10 cellular contexts compared by ENCODE assay signal in genomic region chr16:27365142-27366089, GRCh38. TPM values are rescaled to one million over a fixed set of nuclear protein-coding genes. Genes with fewer than 3 reads are reported as not detected.
DNase-seq lines count a peak whose midpoint lies in the region; ATAC-seq, FAIRE-seq and TF ChIP-seq lines count a peak whose summit lies in the region.
"Had no signal": no experiment of that assay in that cellular context is flagged by ENCODE, and none has a peak within 500 bp of the region (broad histone marks: within the 10 kb centered on the region; RNA-seq: fewer than 3 reads in every experiment).

No MANE protein-coding gene starts in this region.

- no peak for TF ChIP-seq CTCF in A549 (IDR thresholded peaks at IDR 0.05)
- no peak for TF ChIP-seq CTCF in HCT116 (IDR thresholded peaks at IDR 0.05 in 2 of 3, conservative IDR thresholded peaks at IDR 0.05 in 1 of 3; ENCODE audit: borderline replicate concordance in 1 of 3, insufficient read depth in 1 of 3, low read depth in 2 of 3, low read length in 2 of 3)
- no peak for TF ChIP-seq CTCF in heart left ventricle (IDR thresholded peaks at IDR 0.05)

- TF ChIP-seq EP300 in A549 (IDR thresholded peaks at IDR 0.05) = no peak

- H2AFZ ChIP-seq in HCT116 (ENCODE audit: low read depth, low read length, poor library complexity, severe bottlenecking) = no peak overlapping the region

- no peak for FAIRE-seq in A549 (lab: Jason Lieb, UNC)

- H3K27me3 Mint-ChIP-seq in activated naive CD8-positive, alpha-beta T cell treated with anti-CD3 and anti-CD28 coated beads for 36 hours = no peaks in the 10 kb centered on the region

- 26% methylated on average over 7 of the region's 7 CpGs for WGBS in A549 (ENCODE audit: missing lambda C conversion rate)
- WGBS in heart left ventricle, 4 donors = 68 to 85% (median 80%) methylated on average over 7 of the region's 7 CpGs

- peak; percentile 12 to 54; a peak in 3 of 6 replicates for ATAC-seq in A549
- ATAC-seq in HCT116 = peak; percentile 47
- ATAC-seq in GM21717 (IDR thresholded peaks at IDR 0.05; ENCODE audit: unreplicated experiment) = no peak
- no peak for ATAC-seq in heart left ventricle
- ATAC-seq in HG02885 (IDR thresholded peaks at IDR 0.05; ENCODE audit: poor library complexity, unreplicated experiment) = no peak
- no peak for ATAC-seq in GM21825 (IDR thresholded peaks at IDR 0.05; ENCODE audit: unreplicated experiment)

- H3K36me3 ChIP-seq in HCT116 (ENCODE audit: control insufficient read depth in 1 of 2, insufficient read depth in 2 of 2, low read length in 2 of 2) = peaks cover 0 to 11% of the 10 kb centered on the region in 2 experiments; a peak in 1 of 4 replicates
- peaks cover 0 to 39% (median 30%) of the 10 kb centered on the region in 9 donors for H3K36me3 ChIP-seq in heart left ventricle

- intact Hi-C loops in HCT116 (cut with micrococcal nuclease) (loop anchor here (5.0 kb wide), 1 partner anchor 1528 kb away; no protein-coding TSS in a partner anchor), heart left ventricle (cut with DNase I) (loop anchor here in 7 of 10 donors (2.0 to 10.0 kb wide), 13 partner anchors 48 to 1531 kb away; no protein-coding TSS in a partner anchor)

- H4K20me1 ChIP-seq in HCT116 (ENCODE audit: insufficient read depth) = no peaks in the 10 kb centered on the region

- TF ChIP-seq POLR2A in A549 (IDR thresholded peaks at IDR 0.05; ENCODE audit: low read length) (no peak), HCT116 (IDR thresholded peaks at IDR 0.05; ENCODE audit: borderline replicate concordance, extremely low read depth, insufficient read depth, insufficient read length) (no peak), heart left ventricle (IDR thresholded peaks at IDR 0.05) (no peak)

- no peaks in the 10 kb centered on the region for H3K27me3 ChIP-seq in HCT116 (ENCODE audit: insufficient read depth, low read length)
- no peaks in the 10 kb centered on the region for H3K27me3 ChIP-seq in heart left ventricle

- CTCF ChIA-PET in A549 (lab: Yijun Ruan, JAX) (interaction anchor here (0.8 to 7.5 kb wide), 10 partner anchors 10 to 211 kb away, joined by 3 to 291 read pairs (median 6); no protein-coding TSS in a partner anchor), HCT116 (lab: Charles Lee) (interaction anchor here (1.0 to 4.4 kb wide), 5 partner anchors 10 to 186 kb away, joined by 3 to 69 read pairs (median 10); no protein-coding TSS in a partner anchor)

- peak overlapping the region; percentile 99 for H3K27ac Mint-ChIP-seq in activated naive CD8-positive, alpha-beta T cell treated with anti-CD3 and anti-CD28 coated beads for 36 hours

- H3K9ac ChIP-seq in HCT116 (ENCODE audit: low read length) = peak overlapping the region; percentile 27

- DNase-seq in A549 (ENCODE audit: low read depth in 1 of 2, low spot score in 1 of 2) (peak in 1 of 2 experiments; percentile 78), HCT116 (ENCODE audit: low read depth, low spot score) (peak; percentile 69), kidney glomerular epithelial cell (lab: John Stamatoyannopoulos, UW) (peak; percentile 50), heart left ventricle (no peak)
- no peak for DNase-seq in activated naive CD8-positive, alpha-beta T cell treated with anti-CD3 and anti-CD28 coated beads for 36 hours
- DNase-seq: activated CD8-positive, alpha-beta memory T cell treated with anti-CD3 and anti-CD28 coated beads for 24 hours; NCI-H774 had no signal

- peak overlapping the region; percentile 69 for H3K4me2 ChIP-seq in A549
- peak overlapping the region; percentile 62 for H3K4me2 ChIP-seq in HCT116 (ENCODE audit: low read length)

- H3K4me1 Mint-ChIP-seq in activated naive CD8-positive, alpha-beta T cell treated with anti-CD3 and anti-CD28 coated beads for 36 hours = peaks cover 67% of the 10 kb centered on the region

- no peak for TF ChIP-seq RAD21 in A549 (conservative IDR thresholded peaks at IDR 0.05 in 1 of 2, IDR thresholded peaks at IDR 0.05 in 1 of 2)
- TF ChIP-seq RAD21 in HCT116 (IDR thresholded peaks at IDR 0.05; ENCODE audit: low read depth) = peak; percentile 32; the same call in 1 of the 2 replicates

- peaks cover 67% of the 10 kb centered on the region for H3K36me3 Mint-ChIP-seq in activated naive CD8-positive, alpha-beta T cell treated with anti-CD3 and anti-CD28 coated beads for 36 hours

- H3K4me1 ChIP-seq in A549 (peaks cover 40% of the 10 kb centered on the region), HCT116 (ENCODE audit: control insufficient read depth in 1 of 2, insufficient read depth in 2 of 2, low read length in 2 of 2) (peaks cover 2 to 37% of the 10 kb centered on the region in 2 experiments; a peak in 3 of 4 replicates), heart left ventricle (peaks cover 0 to 23% (median 12%) of the 10 kb centered on the region in 12 donors)

- peaks cover 10% of the 10 kb centered on the region for H3K9me3 Mint-ChIP-seq in activated naive CD8-positive, alpha-beta T cell treated with anti-CD3 and anti-CD28 coated beads for 36 hours

- POLR2A ChIA-PET in A549 (lab: Yijun Ruan, JAX) = interaction anchor here (0.7 to 1.4 kb wide), 2 partner anchors 97 to 162 kb away, joined by 3 to 4 read pairs; partner anchors contain the start of gene KDM8
- POLR2A ChIA-PET in HCT116 (lab: Charles Lee) = interaction anchor here (2.1 kb wide), 1 partner anchor 10 kb away, joined by 7 read pairs; no protein-coding TSS in a partner anchor

- RAD21 ChIA-PET in HCT116 (lab: Charles Lee; ENCODE audit: low non-redundant PET in 1 of 2, low total read pairs in 2 of 2, uncharacterized antibody in 2 of 2, unreplicated experiment in 2 of 2) = interaction anchor here in 1 of 2 experiments (1.0 kb wide), 1 partner anchor 130 kb away, joined by 3 read pairs; no protein-coding TSS in a partner anchor

- no peaks in the 10 kb centered on the region for H3K9me2 ChIP-seq in HCT116 (ENCODE audit: insufficient read depth)

- H3K4me3 ChIP-seq in A549 (no peak overlapping the region), HCT116 (replicated peaks in 1 of 2; ENCODE audit: low read depth in 1 of 2, low read length in 2 of 2) (peak overlapping the region in 1 of 2 experiments; percentile 7; a peak in 1 of 4 replicates), heart left ventricle (no peak overlapping the region)

- H3K27ac ChIP-seq in A549 (peak overlapping the region; percentile 68 to 83), HCT116 (ENCODE audit: low read depth, low read length) (no peak overlapping the region), heart left ventricle (peak overlapping the region in 2 of 12 donors; percentile 45 to 91)

- no peaks in the 10 kb centered on the region for H3K79me2 ChIP-seq in HCT116 (ENCODE audit: insufficient read depth, low read length)

- H3K4me3 Mint-ChIP-seq in activated naive CD8-positive, alpha-beta T cell treated with anti-CD3 and anti-CD28 coated beads for 36 hours = no peak overlapping the region

- H3K9me3 ChIP-seq in A549 = 0 out of 3 replicates have a peak, but pooled peaks cover 3% of the 10 kb centered on the region
- no peaks in the 10 kb centered on the region for H3K9me3 ChIP-seq in HCT116 (ENCODE audit: control insufficient read depth in 1 of 2, insufficient read depth in 1 of 2, low read depth in 1 of 2, low read length in 2 of 2)
- peaks cover 0 to 4% (median 0%) of the 10 kb centered on the region in 12 donors for H3K9me3 ChIP-seq in heart left ventricle

- no TSS peak for BruUV-seq in HCT116 (replicated peaks; lab: Mats Ljungman, UMichigan)

TF ChIP-seq in A549, 52 proteins besides CTCF, POLR2A, EP300 and RAD21 (continues in another document):
- TF ChIP-seq RNF2 (IDR thresholded peaks at IDR 0.05; ENCODE audit: borderline replicate concordance, low read depth) = no peak
- peak; percentile 53 for TF ChIP-seq JUNB (IDR thresholded peaks at IDR 0.05)

TF ChIP-seq in HCT116, 20 proteins besides CTCF, POLR2A, EP300 and RAD21 (continues in another document):
- peak; percentile 87 for TF ChIP-seq JUND (IDR thresholded peaks at IDR 0.05)
- peak; percentile 49 for TF ChIP-seq POLR2AphosphoS5 (IDR thresholded peaks at IDR 0.05; ENCODE audit: low read depth, low read length)
- TF ChIP-seq TCF7L2 (IDR thresholded peaks at IDR 0.05; ENCODE audit: borderline replicate concordance, extremely low read depth, insufficient read depth, insufficient read length) = no peak
- peak; percentile 85 for TF ChIP-seq SP1 (IDR thresholded peaks at IDR 0.05; ENCODE audit: low read depth)
- TF ChIP-seq ELF1 (IDR thresholded peaks at IDR 0.05; ENCODE audit: borderline replicate concordance, low read depth) = no peak
- TF ChIP-seq YY1 (IDR thresholded peaks at IDR 0.05; ENCODE audit: extremely low read depth, insufficient replicate concordance, low read depth, low read length) = peak; percentile 27
- peak; percentile 65; the same call in 1 of the 2 replicates for TF ChIP-seq MAX (IDR thresholded peaks at IDR 0.05)
- peak; percentile 43; the same call in 1 of the 2 replicates for TF ChIP-seq SIN3A (IDR thresholded peaks at IDR 0.05; ENCODE audit: low read depth)
- TF ChIP-seq FOSL1 (IDR thresholded peaks at IDR 0.05; ENCODE audit: low read depth) = peak; percentile 84
- TF ChIP-seq SRF (IDR thresholded peaks at IDR 0.05; ENCODE audit: low read depth) = peak; percentile 72

RNA-seq across cellular contexts. Expression of gene IL21R, which starts 36.6 kb away (rescaled TPM):
- polyA plus RNA-seq in A549 (2011; rRNA removed) = 0.07 and 0.09 TPM in 2 replicates
- polyA plus RNA-seq in A549 (2012; cell fraction: cytosol; rRNA removed) = 0.04 and 0.07 TPM in 2 replicates
- polyA plus RNA-seq in A549 (2012; cell fraction: nucleus; rRNA removed) = 0.04 and 0.10 TPM in 2 replicates
- 0.04 TPM in 3 replicates for polyA plus RNA-seq in A549 (2017; fragmentation: RNase III; extraction: RNeasy Plus Mini Kit Qiagen cat#74134 plus additional on column Dnase treatment)
- polyA minus RNA-seq in A549 (2011; rRNA and poly(A)+ RNA removed) = 0.10 TPM in 1 of 2 replicates, not detected in the other
- total RNA-seq in HCT116 (2021; ENCODE audit: unreplicated experiment) = 1.2 TPM
- polyA plus RNA-seq in HCT116 (2012) = 0.76 and 1.5 TPM in 2 replicates
- total RNA-seq in activated naive CD8-positive, alpha-beta T cell treated with anti-CD3 and anti-CD28 coated beads for 36 hours = 10 to 100 TPM; 99.3 to 99.5 TPM
- total RNA-seq in heart left ventricle = 1 to 10 TPM in 2 of 9 donors, under 1 TPM in 6, not detected in 1; 0.12 to 6.0 (median 0.35) TPM
- polyA plus RNA-seq in heart left ventricle = under 1 TPM; 0.04 to 0.10 TPM

RNA-seq across cellular contexts. Expression of gene IL4R, which starts 51.6 kb away (rescaled TPM):
- polyA plus RNA-seq in A549 (2011; rRNA removed) (14.4 and 19.9 TPM in 2 replicates), A549 (2017; fragmentation: RNase III; extraction: RNeasy Plus Mini Kit Qiagen cat#74134 plus additional on column Dnase treatment) (16.9 to 21.5 TPM (median 19.3 TPM) in 3 replicates), heart left ventricle (1 to 10 TPM; 5.8 to 9.9 TPM)
- polyA plus RNA-seq in A549 (2012; cell fraction: cytosol; rRNA removed) = 17.9 and 24.6 TPM in 2 replicates
- polyA plus RNA-seq in A549 (2012; cell fraction: nucleus; rRNA removed) = 37.5 and 40.4 TPM in 2 replicates
- 36.4 and 37.1 TPM in 2 replicates for polyA minus RNA-seq in A549 (2011; rRNA and poly(A)+ RNA removed)
- total RNA-seq in HCT116 (2021; ENCODE audit: unreplicated experiment) (29.6 TPM), heart left ventricle (10 to 100 TPM in 4 of 9 donors, 1 to 10 TPM in 5; 6.7 to 47.4 (median 8.2) TPM)
- polyA plus RNA-seq in HCT116 (2012) = 26.0 and 29.4 TPM in 2 replicates
- total RNA-seq in activated naive CD8-positive, alpha-beta T cell treated with anti-CD3 and anti-CD28 coated beads for 36 hours = 100 to 1,000 TPM; 183 to 190 TPM

Comparison
In these comparisons a context has a peak if more than half of its experiments do, and no peak if none do; other contexts are left out.
1. ATAC-seq: peak in A549 (2 of 2) and HCT116 (single experiment); none in GM21717 (single experiment), heart left ventricle (0 of 4), HG02885 (single experiment) and GM21825 (single experiment).
2. DNase-seq: peak in HCT116 (single experiment) and kidney glomerular epithelial cell (single experiment); none in activated naive CD8-positive, alpha-beta T cell treated with anti-CD3 and anti-CD28 coated beads for 36 hours (single experiment) and heart left ventricle (0 of 5).
3. RNA of gene IL21R, which starts 36.6 kb away (total RNA-seq): 99.3 to 99.5 TPM in activated naive CD8-positive, alpha-beta T cell treated with anti-CD3 and anti-CD28 coated beads for 36 hours; 1.2 TPM in HCT116 (single experiment) and 0.12 to 6.0 TPM in heart left ventricle; every median in the first group is over 10 times any median in the second.
4. Of the 6 proteins assayed by ChIP-seq in both A549 and HCT116: peak only in A549: none; only in HCT116: RAD21; in both: MAX; in neither: 3; mixed calls (peak in some experiments, not most) for 1.